In the genomic region with DNA sequence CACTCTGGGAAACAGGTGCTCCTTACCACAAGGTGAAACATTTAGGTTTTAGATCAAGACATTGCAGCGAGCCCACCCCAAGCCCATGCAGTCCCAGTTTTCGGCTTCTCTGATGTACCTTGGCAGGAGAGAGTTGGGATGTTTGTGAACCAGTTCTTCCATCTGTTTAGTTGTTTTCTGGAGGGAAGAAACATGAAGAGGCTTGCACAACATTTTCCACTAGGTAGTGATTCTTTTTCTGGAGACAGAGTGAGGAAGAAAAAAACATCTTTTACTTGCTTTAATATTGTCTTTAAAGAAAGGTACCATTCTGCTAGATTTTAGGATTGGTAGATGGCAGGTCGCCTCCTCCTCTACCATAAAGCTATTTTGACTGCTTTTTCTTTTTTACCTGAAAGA, we compare ENCODE assay signal across 12 cellular contexts. TPM values are rescaled to one million over a fixed set of nuclear protein-coding genes. Genes with fewer than 3 reads are reported as not detected.
DNase-seq lines count a peak whose midpoint lies in the region; ATAC-seq and TF ChIP-seq lines count a peak whose summit lies in the region.
"Had no signal": no experiment of that assay in that cellular context is flagged by ENCODE, and none has a peak within 500 bp of the region (broad histone marks: within the 10 kb centered on the region; RNA-seq: fewer than 3 reads in every experiment).

No MANE protein-coding gene starts in this region.

- no peak overlapping the region for H2BK12ac ChIP-seq in mesenchymal stem cell (ENCODE audit: low read length in 2 of 2)

- H3K27me3 ChIP-seq in mesenchymal stem cell (ENCODE audit: control insufficient read depth in 1 of 2, insufficient read depth in 1 of 2, low read length in 2 of 2) (peaks cover 13 to 72% of the 10 kb centered on the region in 2 experiments), lower lobe of right lung (ENCODE audit: low read depth) (peaks cover 47% of the 10 kb centered on the region)

- H3K36me3 Mint-ChIP-seq in activated naive CD4-positive, alpha-beta T cell treated with anti-CD3 and anti-CD28 coated beads, Interleukin-2, amount 50 U/mL, for 24 hours: peaks cover 1% of the 10 kb centered on the region
- H3K36me3 Mint-ChIP-seq in activated T-helper 2 cell treated with anti-CD3 and anti-CD28 coated beads, Interferon-gamma antibody, Interleukin-2, Interleukin-4, amounts not matched to agents 10 μg/mL and 5 μg/mL and 100 μg/mL, durations not matched to agents 14 hours and 24 hours and 36 hours (ENCODE audit: low read depth): no peaks in the 10 kb centered on the region

- H3K4me1 Mint-ChIP-seq in activated naive CD4-positive, alpha-beta T cell treated with anti-CD3 and anti-CD28 coated beads, Interleukin-2, amount 50 U/mL, for 24 hours: peaks cover 18% of the 10 kb centered on the region
- H3K4me1 Mint-ChIP-seq in activated T-helper 2 cell treated with anti-CD3 and anti-CD28 coated beads, Interferon-gamma antibody, Interleukin-2, Interleukin-4, amounts not matched to agents 10 μg/mL and 5 μg/mL and 100 μg/mL, durations not matched to agents 14 hours and 24 hours and 36 hours (ENCODE audit: low read depth): peaks cover 16% of the 10 kb centered on the region
- peaks cover 27% of the 10 kb centered on the region for H3K4me1 Mint-ChIP-seq in stimulated activated naive CD8-positive, alpha-beta T cell treated with anti-CD3 and anti-CD28 coated beads, Interleukin-15, amount 100 ng/mL, for 72 hours

- no peak overlapping the region for H2BK5ac ChIP-seq in mesenchymal stem cell (ENCODE audit: low read depth, low read length, poor library complexity, severe bottlenecking)

- no peak overlapping the region for H3K4ac ChIP-seq in mesenchymal stem cell (ENCODE audit: low read depth in 1 of 2, low read length in 2 of 2)

- peaks cover 19% of the 10 kb centered on the region for H3K4me1 ChIP-seq in mesenchymal stem cell (ENCODE audit: control insufficient read depth, insufficient read depth, low read depth, low read length)
- peaks cover 25% of the 10 kb centered on the region for H3K4me1 ChIP-seq in lower lobe of right lung

- H3K4me3 ChIP-seq in mesenchymal stem cell (ENCODE audit: insufficient read depth in 1 of 2, low read depth in 1 of 2, low read length in 2 of 2) (no peak overlapping the region), lower lobe of right lung (no peak overlapping the region)

- H3K4me2 ChIP-seq in mesenchymal stem cell (ENCODE audit: low read length, poor library complexity, severe bottlenecking): peak overlapping the region; percentile 69

- H3K27ac Mint-ChIP-seq in activated naive CD4-positive, alpha-beta T cell treated with anti-CD3 and anti-CD28 coated beads, Interleukin-2, amount 50 U/mL, for 24 hours: no peak overlapping the region
- no peak overlapping the region for H3K27ac Mint-ChIP-seq in activated T-helper 2 cell treated with anti-CD3 and anti-CD28 coated beads, Interferon-gamma antibody, Interleukin-2, Interleukin-4, amounts not matched to agents 10 μg/mL and 5 μg/mL and 100 μg/mL, durations not matched to agents 14 hours and 24 hours and 36 hours
- H3K27ac Mint-ChIP-seq in stimulated activated naive CD8-positive, alpha-beta T cell treated with anti-CD3 and anti-CD28 coated beads, Interleukin-15, amount 100 ng/mL, for 72 hours: no peak overlapping the region
- H3K27ac Mint-ChIP-seq: activated CD8-positive, alpha-beta T cell treated with anti-CD3 and anti-CD28 coated beads, Interleukin-2, amount 10 ng/mL, durations not matched to agents 7 days and 5 days had no signal

- no peak overlapping the region for H2BK120ac ChIP-seq in mesenchymal stem cell (ENCODE audit: low read depth, low read length)

- intact Hi-C loops in activated T-helper 2 cell treated with anti-CD3 and anti-CD28 coated beads, Interferon-gamma antibody, Interleukin-2, Interleukin-4, amounts not matched to agents 10 μg/mL and 5 μg/mL and 100 μg/mL, durations not matched to agents 14 hours and 24 hours and 36 hours (cut with micrococcal nuclease): no loop called here
- intact Hi-C loops in lower lobe of right lung (cut with DNase I): no loop called here

- H3K9me3 ChIP-seq in mesenchymal stem cell (ENCODE audit: control insufficient read depth, low read length) (peaks cover 10% of the 10 kb centered on the region), lower lobe of right lung (no peaks in the 10 kb centered on the region)

- H2BK15ac ChIP-seq in mesenchymal stem cell (ENCODE audit: low read depth, poor library complexity, severe bottlenecking): no peak overlapping the region

- no peak overlapping the region for H3K18ac ChIP-seq in mesenchymal stem cell (ENCODE audit: low read depth in 1 of 2, low read length in 2 of 2)

- peaks cover 6% of the 10 kb centered on the region for H3K9me3 Mint-ChIP-seq in activated naive CD4-positive, alpha-beta T cell treated with anti-CD3 and anti-CD28 coated beads, Interleukin-2, amount 50 U/mL, for 24 hours
- H3K9me3 Mint-ChIP-seq in activated T-helper 2 cell treated with anti-CD3 and anti-CD28 coated beads, Interferon-gamma antibody, Interleukin-2, Interleukin-4, amounts not matched to agents 10 μg/mL and 5 μg/mL and 100 μg/mL, durations not matched to agents 14 hours and 24 hours and 36 hours: peaks cover 11% of the 10 kb centered on the region
- peaks cover 13% of the 10 kb centered on the region in 2 donors for H3K9me3 Mint-ChIP-seq in stimulated activated naive CD8-positive, alpha-beta T cell treated with anti-CD3 and anti-CD28 coated beads, Interleukin-15, amount 100 ng/mL, for 72 hours

- H3K23ac ChIP-seq in mesenchymal stem cell (ENCODE audit: low read length in 2 of 2): no peak overlapping the region

- no peak for DNase-seq in activated naive CD4-positive, alpha-beta T cell treated with anti-CD3 and anti-CD28 coated beads, Interleukin-2, amount 50 U/mL, for 16 hours
- DNase-seq in activated T-helper 2 cell treated with anti-CD3 and anti-CD28 coated beads, Interferon-gamma antibody, Interleukin-2, Interleukin-4, amounts not matched to agents 10 μg/mL and 5 μg/mL and 100 μg/mL, durations not matched to agents 14 hours and 24 hours and 36 hours (ENCODE audit: low spot score): no peak
- DNase-seq in mesenchymal stem cell: no peak
- no peak for DNase-seq in stimulated activated naive CD8-positive, alpha-beta T cell treated with anti-CD3 and anti-CD28 coated beads, Interleukin-15, amount 100 ng/mL, for 72 hours
- no peak for DNase-seq in lower lobe of right lung
- DNase-seq in RKO (ENCODE audit: low spot score): no peak
- no peak for DNase-seq in NCI-H1092 (lab: John Stamatoyannopoulos, UW)
- DNase-seq: dermis blood vessel endothelial cell, NCI-H1436 had no signal

- TF ChIP-seq CTCF in lower lobe of right lung (IDR thresholded peaks at IDR 0.05): no peak

- H3K9ac ChIP-seq in mesenchymal stem cell (ENCODE audit: low read length): no peak overlapping the region

- H3K36me3 ChIP-seq in mesenchymal stem cell (ENCODE audit: control insufficient read depth in 1 of 2, insufficient read depth in 2 of 2, low read depth in 1 of 2, low read length in 2 of 2) (no peaks in the 10 kb centered on the region), lower lobe of right lung (no peaks in the 10 kb centered on the region)

- no peak overlapping the region for H4K8ac ChIP-seq in mesenchymal stem cell (ENCODE audit: low read length)

- ATAC-seq in stimulated activated naive CD8-positive, alpha-beta T cell treated with anti-CD3 and anti-CD28 coated beads, Interleukin-15, amount 100 ng/mL, for 72 hours: no peak
- no peak for ATAC-seq in lower lobe of right lung
- ATAC-seq: activated CD8-positive, alpha-beta T cell treated with anti-CD3 and anti-CD28 coated beads, Interleukin-2, amount 10 ng/mL, durations not matched to agents 7 days and 5 days had no signal

- 83% methylated on average over 3 of the region's 3 CpGs for WGBS in mesenchymal stem cell

- H3K27ac ChIP-seq in mesenchymal stem cell (ENCODE audit: low read length, poor library complexity, severe bottlenecking) (no peak overlapping the region), lower lobe of right lung (no peak overlapping the region)

- no peaks in the 10 kb centered on the region for H3K79me1 ChIP-seq in mesenchymal stem cell (replicated peaks; ENCODE audit: low read length, poor library complexity, severe bottlenecking)

- no peak overlapping the region for H2AFZ ChIP-seq in mesenchymal stem cell (ENCODE audit: low read depth, low read length)

- no peak overlapping the region for H4K91ac ChIP-seq in mesenchymal stem cell (ENCODE audit: low read length)

- no peak overlapping the region for H3K14ac ChIP-seq in mesenchymal stem cell (ENCODE audit: low read length in 2 of 2)

- H2AK5ac ChIP-seq in mesenchymal stem cell (ENCODE audit: low read length, severe bottlenecking): no peak overlapping the region

- H3K4me3 Mint-ChIP-seq in activated naive CD4-positive, alpha-beta T cell treated with anti-CD3 and anti-CD28 coated beads, Interleukin-2, amount 50 U/mL, for 24 hours: peak overlapping the region; percentile 77
- peak overlapping the region; percentile 65 for H3K4me3 Mint-ChIP-seq in activated T-helper 2 cell treated with anti-CD3 and anti-CD28 coated beads, Interferon-gamma antibody, Interleukin-2, Interleukin-4, amounts not matched to agents 10 μg/mL and 5 μg/mL and 100 μg/mL, durations not matched to agents 14 hours and 24 hours and 36 hours (ENCODE audit: low read depth)
- peak overlapping the region; percentile 83 to 94 for H3K4me3 Mint-ChIP-seq in stimulated activated naive CD8-positive, alpha-beta T cell treated with anti-CD3 and anti-CD28 coated beads, Interleukin-15, amount 100 ng/mL, for 72 hours

- H3K27me3 Mint-ChIP-seq in activated naive CD4-positive, alpha-beta T cell treated with anti-CD3 and anti-CD28 coated beads, Interleukin-2, amount 50 U/mL, for 24 hours: peaks cover 56% of the 10 kb centered on the region
- H3K27me3 Mint-ChIP-seq in activated T-helper 2 cell treated with anti-CD3 and anti-CD28 coated beads, Interferon-gamma antibody, Interleukin-2, Interleukin-4, amounts not matched to agents 10 μg/mL and 5 μg/mL and 100 μg/mL, durations not matched to agents 14 hours and 24 hours and 36 hours (ENCODE audit: low read depth): peaks cover 72% of the 10 kb centered on the region
- H3K27me3 Mint-ChIP-seq in stimulated activated naive CD8-positive, alpha-beta T cell treated with anti-CD3 and anti-CD28 coated beads, Interleukin-15, amount 100 ng/mL, for 72 hours: peaks cover 58% of the 10 kb centered on the region

RNA-seq across cellular contexts. Expression of gene LGR5, which starts 1.8 kb away (rescaled TPM):
- not detected in 2 replicates for total RNA-seq in activated T-helper 2 cell treated with anti-CD3 and anti-CD28 coated beads, Interferon-gamma antibody, Interleukin-2, Interleukin-4, amounts not matched to agents 10 μg/mL and 5 μg/mL and 100 μg/mL, durations not matched to agents 14 hours and 24 hours and 36 hours
- not detected for polyA plus RNA-seq in mesenchymal stem cell (2013, experiment 1 of 2)
- not detected for polyA plus RNA-seq in mesenchymal stem cell (2013, experiment 2 of 2)
- total RNA-seq in lower lobe of right lung: 1.2 TPM
- total RNA-seq: activated CD8-positive, alpha-beta T cell treated with anti-CD3 and anti-CD28 coated beads, Interleukin-2, amount 10 ng/mL, durations not matched to agents 7 days and 5 days; Daoy; dermis blood vessel endothelial cell had no signal
